Comparison of ENCODE assay signal across 25 cellular contexts in genomic region chr10:99682032-99682431, GRCh38. TPM values are rescaled to one million over a fixed set of nuclear protein-coding genes. Genes with fewer than 3 reads are reported as not detected.
A peak's percentile ranks its signal among the peaks of the same experiment; 100 is the strongest.
DNase-seq lines count a peak whose midpoint lies in the region; ATAC-seq, FAIRE-seq and TF ChIP-seq lines count a peak whose summit lies in the region.
"Had no signal": no experiment of that assay in that cellular context is flagged by ENCODE, and none has a peak within 500 bp of the region (broad histone marks: within the 10 kb centered on the region; RNA-seq: fewer than 3 reads in every experiment).

No MANE protein-coding gene starts in this region.

- peaks cover 48% of the 10 kb centered on the region for H3K36me3 Mint-ChIP-seq in activated T-helper 17 cell treated with anti-CD3 and anti-CD28 coated beads, Interleukin-2, amount 50 U/mL, for 72 hours (ENCODE audit: low read depth)

- peaks cover 47% of the 10 kb centered on the region for H3K36me3 ChIP-seq in GM23248 (ENCODE audit: low read depth)
- H3K36me3 ChIP-seq in adipocyte (ENCODE audit: control insufficient read depth, insufficient read depth, low read length, severe bottlenecking), result peaks cover 58% of the 10 kb centered on the region
- H3K36me3 ChIP-seq in keratinocyte (ENCODE audit: control insufficient read depth in 2 of 2, extremely low read depth in 1 of 2, insufficient read depth in 2 of 2, low read length in 2 of 2), result peaks cover 13 to 18% of the 10 kb centered on the region in 2 experiments
- H3K36me3 ChIP-seq: BLaER1 had no signal

- peaks cover 34% of the 10 kb centered on the region for H3K4me1 ChIP-seq in GM23248 (ENCODE audit: insufficient read depth)
- peaks cover 12% of the 10 kb centered on the region for H3K4me1 ChIP-seq in adipocyte (ENCODE audit: control insufficient read depth, insufficient read depth, low read length)
- H3K4me1 ChIP-seq in keratinocyte (ENCODE audit: control insufficient read depth, extremely low read depth, insufficient read depth, low read length), result peaks cover 34% of the 10 kb centered on the region

- H3K27ac Mint-ChIP-seq in activated T-helper 17 cell treated with anti-CD3 and anti-CD28 coated beads, Interleukin-2, amount 50 U/mL, for 72 hours, result no peak overlapping the region
- H3K27ac Mint-ChIP-seq: brain; H9; naive thymus-derived CD4-positive, alpha-beta T cell; stimulated activated naive CD8-positive, alpha-beta T cell treated with anti-CD3 and anti-CD28 coated beads, Interleukin-15, Interleukin-2, amounts not matched to agents 100 ng/mL and 50 ng/mL, for 24 hours; T-helper 17 cell had no signal

- ATAC-seq in activated T-helper 17 cell treated with anti-CD3 and anti-CD28 coated beads, Interleukin-2, amount 50 U/mL, for 72 hours (replicated peaks), result no peak
- ATAC-seq: left lung; naive thymus-derived CD4-positive, alpha-beta T cell; T-helper 17 cell had no signal

- peaks cover 45% of the 10 kb centered on the region for H3F3A ChIP-seq in GM23248 (ENCODE audit: insufficient read depth)

- H3K4me3 Mint-ChIP-seq in activated T-helper 17 cell treated with anti-CD3 and anti-CD28 coated beads, Interleukin-2, amount 50 U/mL, for 72 hours, result no peak overlapping the region
- H3K4me3 Mint-ChIP-seq: brain; H9; naive thymus-derived CD4-positive, alpha-beta T cell; stimulated activated naive CD8-positive, alpha-beta T cell treated with anti-CD3 and anti-CD28 coated beads, Interleukin-15, Interleukin-2, amounts not matched to agents 100 ng/mL and 50 ng/mL, for 24 hours; T-helper 17 cell had no signal

- no peaks in the 10 kb centered on the region for H3K27me3 Mint-ChIP-seq in activated T-helper 17 cell treated with anti-CD3 and anti-CD28 coated beads, Interleukin-2, amount 50 U/mL, for 72 hours
- H3K27me3 Mint-ChIP-seq: brain; naive thymus-derived CD4-positive, alpha-beta T cell; stimulated activated naive CD8-positive, alpha-beta T cell treated with anti-CD3 and anti-CD28 coated beads, Interleukin-15, Interleukin-2, amounts not matched to agents 100 ng/mL and 50 ng/mL, for 24 hours; T-helper 17 cell had no signal

- H3K9me1 ChIP-seq in keratinocyte (ENCODE audit: control insufficient read depth, extremely low read depth, insufficient read depth, low read length), result no peaks in the 10 kb centered on the region

- H4K20me1 ChIP-seq in GM23248 (ENCODE audit: insufficient read depth) (no peaks in the 10 kb centered on the region), keratinocyte (ENCODE audit: control insufficient read depth, extremely low read depth, insufficient read depth, low read length) (no peaks in the 10 kb centered on the region)
- H4K20me1 ChIP-seq: BLaER1 had no signal

- no peak for DNase-seq in GM23248
- DNase-seq in adipocyte (ENCODE audit: low read depth), result peak; percentile 13
- no peak for DNase-seq in keratinocyte (ENCODE audit: low read depth, low spot score)
- peak; percentile 86 for DNase-seq in renal cortical epithelial cell (ENCODE audit: low read depth)
- no peak for DNase-seq in urothelium cell line (ENCODE audit: low spot score)
- DNase-seq in activated CD4-positive, alpha-beta T cell treated with anti-CD3 and anti-CD28 coated beads for 1 hour, result no peak
- DNase-seq: activated gamma-delta T cell treated with Interleukin-2 at 50 U/mL for 16 hours; activated T-cell treated with anti-CD3 and anti-CD28 coated beads, Interleukin-2, amount 50 U/mL, for 1 hour; Calu3; DND-41; effector memory CD4-positive, alpha-beta T cell; H9; left lung; naive thymus-derived CD4-positive, alpha-beta T cell; NCI-H1417; nucleus accumbens; SK-N-SH; T-helper 17 cell had no signal

- H3K4me2 ChIP-seq in GM23248 (ENCODE audit: unreplicated experiment) (no peak overlapping the region), keratinocyte (ENCODE audit: control insufficient read depth, extremely low read depth, insufficient read depth, low read depth, low read length) (no peak overlapping the region)
- H3K4me2 ChIP-seq: BLaER1, SK-N-SH had no signal

- H3K9me2 ChIP-seq in GM23248 (ENCODE audit: insufficient read depth), result no peaks in the 10 kb centered on the region
- H3K9me2 ChIP-seq: SK-N-SH had no signal

- H3K27ac ChIP-seq in GM23248 (peak overlapping the region; percentile 14; the same call in 1 of the 2 replicates), keratinocyte (ENCODE audit: control insufficient read depth, insufficient read depth, low read length) (peak overlapping the region; percentile 68)
- H3K27ac ChIP-seq: BLaER1, left lung, thoracic aorta had no signal

- in situ Hi-C loops in GM23248 (cut with MboI), result no loop called here

- no peaks in the 10 kb centered on the region for H3K27me3 ChIP-seq in GM23248 (replicated peaks; ENCODE audit: insufficient read depth)
- no peaks in the 10 kb centered on the region for H3K27me3 ChIP-seq in adipocyte (replicated peaks; ENCODE audit: control insufficient read depth, insufficient read depth, low read length)
- H3K27me3 ChIP-seq in keratinocyte (ENCODE audit: control insufficient read depth, extremely low read depth, insufficient read depth, low read length), result no peaks in the 10 kb centered on the region
- H3K27me3 ChIP-seq: BLaER1, left lung, MG63 had no signal

- no peak for TF ChIP-seq CTCF in keratinocyte (optimal IDR thresholded peaks at IDR 0.05 in 1 of 3, IDR thresholded peaks at IDR 0.05 in 1 of 3, conservative IDR thresholded peaks at IDR 0.05 in 1 of 3; ENCODE audit: extremely low read depth in 1 of 3, insufficient read depth in 2 of 3, low read length in 3 of 3)

- FAIRE-seq in keratinocyte (lab: Jason Lieb, UNC) (no peak), urothelium cell line (lab: Jason Lieb, UNC) (no peak)
- FAIRE-seq: GM18507 had no signal

- H2AFZ ChIP-seq in GM23248 (no peak overlapping the region), keratinocyte (ENCODE audit: control insufficient read depth, low read length) (no peak overlapping the region)

- dilution Hi-C loops in keratinocyte (cut with MboI; ENCODE audit: extremely low pct_ligation_motif_present, low sequenced_read_pairs), result no loop called here

- H3K4me3 ChIP-seq in GM23248 (no peak overlapping the region), adipocyte (ENCODE audit: low read length) (no peak overlapping the region), keratinocyte (ENCODE audit: control insufficient read depth in 2 of 3, extremely low read depth in 1 of 3, insufficient read depth in 2 of 3, low read depth in 1 of 3, low read length in 3 of 3) (no peak overlapping the region)
- H3K4me3 ChIP-seq: BLaER1, left lung, MG63, thoracic aorta had no signal

- H3K9me3 ChIP-seq in GM23248 (ENCODE audit: low read depth) (no peaks in the 10 kb centered on the region), adipocyte (ENCODE audit: control insufficient read depth, low read length) (no peaks in the 10 kb centered on the region), keratinocyte (ENCODE audit: control insufficient read depth, low read depth, low read length) (no peaks in the 10 kb centered on the region)
- H3K9me3 ChIP-seq: BLaER1, left lung, MG63, SK-N-SH, thoracic aorta had no signal

- H3K9ac ChIP-seq in GM23248 (no peak overlapping the region), adipocyte (ENCODE audit: low read length) (no peak overlapping the region), keratinocyte (ENCODE audit: control insufficient read depth, extremely low read depth, insufficient read depth, low read length) (no peak overlapping the region)
- H3K9ac ChIP-seq: BLaER1, SK-N-SH had no signal

- H3K4me1 Mint-ChIP-seq in activated T-helper 17 cell treated with anti-CD3 and anti-CD28 coated beads, Interleukin-2, amount 50 U/mL, for 72 hours, result no peaks in the 10 kb centered on the region
- H3K4me1 Mint-ChIP-seq: brain, H9 had no signal

- WGBS in GM23248 (ENCODE audit: low coverage in 1 of 2, low lambda C conversion rate in 2 of 2, missing lambda C conversion rate in 2 of 2), 2 experiments, result 83 to 92% methylated on average over 1 of the region's 1 CpG

- no peaks in the 10 kb centered on the region for H3K9me3 Mint-ChIP-seq in activated T-helper 17 cell treated with anti-CD3 and anti-CD28 coated beads, Interleukin-2, amount 50 U/mL, for 72 hours
- H3K9me3 Mint-ChIP-seq: brain; H9; naive thymus-derived CD4-positive, alpha-beta T cell; stimulated activated naive CD8-positive, alpha-beta T cell treated with anti-CD3 and anti-CD28 coated beads, Interleukin-15, Interleukin-2, amounts not matched to agents 100 ng/mL and 50 ng/mL, for 24 hours had no signal

- peaks cover 23% of the 10 kb centered on the region for H3K79me2 ChIP-seq in GM23248 (ENCODE audit: insufficient read depth)
- peaks cover 3% of the 10 kb centered on the region for H3K79me2 ChIP-seq in keratinocyte (ENCODE audit: control insufficient read depth, insufficient read depth, low read length)

RNA-seq across cellular contexts. Expression of gene ENTPD7, which starts 22.7 kb away (rescaled TPM):
- total RNA-seq in GM23248 (2014; rRNA removed; shearing (Covaris generic)), result 21.6 and 26.8 TPM in 2 replicates
- 7.5 and 8.3 TPM in 2 replicates for polyA plus RNA-seq in GM23248 (2016; fragmentation: Nextera tagmentation; extraction: Ambion mirVana)
- polyA plus RNA-seq in keratinocyte, result 18.1 to 21.3 TPM (median 20.9 TPM) in 3 replicates
- 7.1 TPM for polyA plus RNA-seq in keratinocyte (2011; ENCODE audit: low read depth)
- 7.8 and 12.1 TPM in 2 replicates for polyA plus RNA-seq in keratinocyte (2011; cell fraction: cytosol; rRNA removed)
- 25.0 and 28.5 TPM in 2 replicates for polyA plus RNA-seq in keratinocyte (2011; cell fraction: nucleus; rRNA removed)
- polyA plus RNA-seq in keratinocyte (2012; ENCODE audit: low replicate concordance), result 7.4 and 12.1 TPM in 2 replicates
- 18.2 to 60.4 TPM (median 50.2 TPM) in 3 replicates for polyA minus RNA-seq in keratinocyte
- polyA minus RNA-seq in keratinocyte (2011; cell fraction: cytosol; rRNA and poly(A)+ RNA removed), result 24.9 TPM
- 60.9 and 105 TPM in 2 replicates for polyA minus RNA-seq in keratinocyte (2011; cell fraction: nucleus; rRNA and poly(A)+ RNA removed)
- total RNA-seq in renal cortical epithelial cell, result 71.2 and 106 TPM in 2 replicates
- total RNA-seq in activated T-helper 17 cell treated with anti-CD3 and anti-CD28 coated beads, Interleukin-2, amount 50 U/mL, for 72 hours, result 1 to 10 TPM; 2.9 to 4.2 TPM

RNA-seq across cellular contexts. Expression of gene COX15, which starts 49.9 kb away (rescaled TPM):
- 20.3 and 21.4 TPM in 2 replicates for total RNA-seq in GM23248 (2014; rRNA removed; shearing (Covaris generic))
- polyA plus RNA-seq in GM23248 (2016; fragmentation: Nextera tagmentation; extraction: Ambion mirVana) (17.1 and 18.3 TPM in 2 replicates), keratinocyte (16.8 to 28.4 TPM (median 27.1 TPM) in 3 replicates)
- 5.2 TPM for polyA plus RNA-seq in keratinocyte (2011; ENCODE audit: low read depth)
- polyA plus RNA-seq in keratinocyte (2011; cell fraction: cytosol; rRNA removed), result 16.2 and 20.0 TPM in 2 replicates
- polyA plus RNA-seq in keratinocyte (2011; cell fraction: nucleus; rRNA removed), result 21.1 and 22.9 TPM in 2 replicates
- polyA plus RNA-seq in keratinocyte (2012; ENCODE audit: low replicate concordance), result 13.9 and 25.0 TPM in 2 replicates
- 12.0 to 21.9 TPM (median 15.9 TPM) in 3 replicates for polyA minus RNA-seq in keratinocyte
- 11.1 TPM for polyA minus RNA-seq in keratinocyte (2011; cell fraction: cytosol; rRNA and poly(A)+ RNA removed)
- 6.9 and 14.4 TPM in 2 replicates for polyA minus RNA-seq in keratinocyte (2011; cell fraction: nucleus; rRNA and poly(A)+ RNA removed)
- 35.6 and 44.6 TPM in 2 replicates for total RNA-seq in renal cortical epithelial cell
- total RNA-seq in activated T-helper 17 cell treated with anti-CD3 and anti-CD28 coated beads, Interleukin-2, amount 50 U/mL, for 72 hours, result 10 to 100 TPM; 36.7 to 43.0 TPM

RNA-seq across cellular contexts. Expression of gene CUTC, which starts 50.0 kb away (rescaled TPM):
- 20.2 and 20.9 TPM in 2 replicates for total RNA-seq in GM23248 (2014; rRNA removed; shearing (Covaris generic))
- 25.7 and 28.5 TPM in 2 replicates for polyA plus RNA-seq in GM23248 (2016; fragmentation: Nextera tagmentation; extraction: Ambion mirVana)
- polyA plus RNA-seq in keratinocyte, result 16.7 to 29.5 TPM (median 24.3 TPM) in 3 replicates
- polyA plus RNA-seq in keratinocyte (2011; ENCODE audit: low read depth), result 17.5 TPM
- 18.6 and 22.1 TPM in 2 replicates for polyA plus RNA-seq in keratinocyte (2011; cell fraction: cytosol; rRNA removed)
- polyA plus RNA-seq in keratinocyte (2011; cell fraction: nucleus; rRNA removed), result 22.3 and 28.0 TPM in 2 replicates
- polyA plus RNA-seq in keratinocyte (2012; ENCODE audit: low replicate concordance), result 18.6 and 25.9 TPM in 2 replicates
- polyA minus RNA-seq in keratinocyte, result 10.7 to 15.8 TPM (median 11.1 TPM) in 3 replicates
- 9.0 TPM for polyA minus RNA-seq in keratinocyte (2011; cell fraction: cytosol; rRNA and poly(A)+ RNA removed)
- 10.0 and 16.6 TPM in 2 replicates for polyA minus RNA-seq in keratinocyte (2011; cell fraction: nucleus; rRNA and poly(A)+ RNA removed)
- 24.3 and 25.1 TPM in 2 replicates for total RNA-seq in renal cortical epithelial cell
- 10 to 100 TPM; 25.6 to 30.9 TPM for total RNA-seq in activated T-helper 17 cell treated with anti-CD3 and anti-CD28 coated beads, Interleukin-2, amount 50 U/mL, for 72 hours

Comparison
In these comparisons a context has a peak if more than half of its experiments do, and no peak if none do; other contexts are left out.
1. DNase-seq: peak in adipocyte (single experiment) and renal cortical epithelial cell (single experiment); none in GM23248 (single experiment), keratinocyte (single experiment), urothelium cell line (single experiment) and activated CD4-positive, alpha-beta T cell treated with anti-CD3 and anti-CD28 coated beads for 1 hour (single experiment).